ENCODE assay signal across 7 cellular contexts in the genomic region with DNA sequence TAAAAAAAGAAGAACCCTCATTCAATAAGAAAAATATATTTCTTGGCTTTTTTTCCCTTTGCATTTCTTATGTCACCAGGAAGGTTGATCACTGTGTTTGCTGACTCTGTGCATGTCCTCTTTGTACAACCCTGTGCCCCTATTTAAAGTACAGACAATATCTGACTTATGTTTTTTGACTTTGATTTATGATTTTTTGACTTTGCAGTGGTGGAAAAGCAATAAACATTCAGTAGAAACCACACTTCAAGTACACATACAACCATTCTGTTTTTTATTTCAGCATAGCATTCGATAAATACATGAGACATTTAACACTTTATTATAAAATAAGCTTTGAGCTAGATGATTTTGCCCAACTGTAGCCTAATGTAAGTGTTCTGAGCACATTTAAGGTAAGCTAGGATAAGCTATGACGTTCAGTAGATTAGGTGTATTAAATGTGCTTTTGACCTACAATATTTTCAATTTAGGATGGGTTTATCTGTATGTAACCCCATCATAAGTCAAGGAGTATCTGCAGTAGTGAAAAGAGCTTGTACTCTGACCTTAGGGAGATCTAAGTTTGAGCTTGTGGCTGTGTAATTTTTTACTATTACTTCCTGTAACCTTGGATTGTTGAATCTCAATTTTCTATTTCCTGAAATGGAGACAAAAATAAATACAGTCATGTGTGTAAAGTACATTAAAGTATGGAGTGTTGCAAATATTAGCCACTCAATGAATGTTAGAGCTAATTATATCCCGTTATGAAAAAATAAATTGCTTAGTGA. TPM values are rescaled to one million over a fixed set of nuclear protein-coding genes. Genes with fewer than 3 reads are reported as not detected.
DNase-seq lines count a peak whose midpoint lies in the region; ATAC-seq and TF ChIP-seq lines count a peak whose summit lies in the region.

No MANE protein-coding gene starts in this region.

- H3K4me1 Mint-ChIP-seq in T-cell, result peaks cover 56 to 66% (median 63%) of the 10 kb centered on the region in 3 donors
- peaks cover 30 to 53% of the 10 kb centered on the region in 2 donors for H3K4me1 Mint-ChIP-seq in stimulated activated naive B cell treated with anti-CD40 and anti-IgM and Interleukin-4, amounts not matched to agents 10 μg/mL and 1 μg/mL and 100 μg/mL, for 72 hours

- WGBS in GM23248 (ENCODE audit: low coverage in 1 of 2, low lambda C conversion rate in 2 of 2, missing lambda C conversion rate in 2 of 2), 2 experiments, result 53 to 57% methylated on average over 3 of the region's 3 CpGs
- 84% methylated on average over 3 of the region's 3 CpGs for WGBS in hepatocyte (ENCODE audit: low lambda C conversion rate, missing lambda C conversion rate)

- H3K9me3 Mint-ChIP-seq in T-cell, result peaks cover 0 to 3% (median 0%) of the 10 kb centered on the region in 3 donors
- no peaks in the 10 kb centered on the region for H3K9me3 Mint-ChIP-seq in stimulated activated naive B cell treated with anti-CD40 and anti-IgM and Interleukin-4, amounts not matched to agents 10 μg/mL and 1 μg/mL and 100 μg/mL, for 72 hours

- TF ChIP-seq CTCF in hepatocyte (IDR thresholded peaks at IDR 0.05; ENCODE audit: poor library complexity), result no peak

- H3K79me2 ChIP-seq in GM23248 (ENCODE audit: insufficient read depth) (no peaks in the 10 kb centered on the region), hepatocyte (no peaks in the 10 kb centered on the region)

- H3K36me3 ChIP-seq in GM23248 (ENCODE audit: low read depth) (no peaks in the 10 kb centered on the region), hepatocyte (replicated peaks; ENCODE audit: insufficient read depth, low read depth) (no peaks in the 10 kb centered on the region)

- peak overlapping the region; percentile 100 for H3K27ac Mint-ChIP-seq in T-cell
- H3K27ac Mint-ChIP-seq in stimulated activated naive B cell treated with anti-CD40 and anti-IgM and Interleukin-4, amounts not matched to agents 10 μg/mL and 1 μg/mL and 100 μg/mL, for 72 hours, result peak overlapping the region; percentile 99

- H3K4me2 ChIP-seq in GM23248 (ENCODE audit: unreplicated experiment) (peak overlapping the region; percentile 87), hepatocyte (peak overlapping the region; percentile 72)

- CTCF ChIA-PET in T-cell (lab: Charles Lee), result interaction anchor here (0.6 to 4.2 kb wide), 20 partner anchors 9 to 507 kb away, joined by 3 to 28 read pairs (median 4); a partner anchor contains a TSS

- H3K9me2 ChIP-seq in GM23248 (ENCODE audit: insufficient read depth) (no peaks in the 10 kb centered on the region), hepatocyte (replicated peaks; ENCODE audit: insufficient read depth) (no peaks in the 10 kb centered on the region)

- H3K9me3 ChIP-seq in GM23248 (ENCODE audit: low read depth) (no peaks in the 10 kb centered on the region), hepatocyte (ENCODE audit: low read depth) (no peaks in the 10 kb centered on the region)

- in situ Hi-C loops in GM23248 (cut with MboI), result no loop called here

- H3K27me3 ChIP-seq in GM23248 (replicated peaks; ENCODE audit: insufficient read depth) (no peaks in the 10 kb centered on the region), hepatocyte (no peaks in the 10 kb centered on the region)

- H3K4me3 Mint-ChIP-seq in T-cell, result peak overlapping the region; percentile 94 to 100 (median 98)
- H3K4me3 Mint-ChIP-seq in stimulated activated naive B cell treated with anti-CD40 and anti-IgM and Interleukin-4, amounts not matched to agents 10 μg/mL and 1 μg/mL and 100 μg/mL, for 72 hours, result peak overlapping the region; percentile 96 to 97

- H3K4me3 ChIP-seq in GM23248, result peak overlapping the region; percentile 85
- H3K4me3 ChIP-seq in hepatocyte, result peak overlapping the region; percentile 45

- H3K27ac ChIP-seq in GM23248, result no peak overlapping the region
- peak overlapping the region; percentile 97 for H3K27ac ChIP-seq in hepatocyte

- DNase-seq in GM23248 (no peak), T-cell (no peak), hepatocyte (ENCODE audit: low spot score) (no peak), NCI-H524 (lab: John Stamatoyannopoulos, UW) (no peak)
- no peak for DNase-seq in stimulated activated naive B cell treated with anti-CD40 and anti-IgM and Interleukin-4, amounts not matched to agents 10 μg/mL and 1 μg/mL and 100 μg/mL, for 72 hours
- no peak for DNase-seq in stimulated activated CD4-positive, alpha-beta T cell treated with anti-CD3 and anti-CD28 coated beads, Interleukin-15, amount 100 ng/mL, for 24 hours

- POLR2A ChIA-PET in T-cell (lab: Charles Lee), result interaction anchor here (0.6 to 2.0 kb wide), 8 partner anchors 79 to 1950 kb away, joined by 3 to 6 read pairs (median 3); no protein-coding TSS in a partner anchor

- peak overlapping the region; percentile 87 for H3K9ac ChIP-seq in GM23248

- H3K27me3 Mint-ChIP-seq in T-cell, result no peaks in the 10 kb centered on the region
- no peaks in the 10 kb centered on the region for H3K27me3 Mint-ChIP-seq in stimulated activated naive B cell treated with anti-CD40 and anti-IgM and Interleukin-4, amounts not matched to agents 10 μg/mL and 1 μg/mL and 100 μg/mL, for 72 hours

- H2AFZ ChIP-seq in GM23248, result peak overlapping the region; percentile 98
- peak overlapping the region; percentile 62 for H2AFZ ChIP-seq in hepatocyte

- peak in 1 of 4 experiments; percentile 2 for ATAC-seq in T-cell (replicated peaks in 1 of 4)
- ATAC-seq in stimulated activated naive B cell treated with anti-CD40 and anti-IgM and Interleukin-4, amounts not matched to agents 10 μg/mL and 1 μg/mL and 100 μg/mL, for 72 hours (replicated peaks), result no peak
- no peak for ATAC-seq in HG02981 (IDR thresholded peaks at IDR 0.05; ENCODE audit: unreplicated experiment)

- H3K36me3 Mint-ChIP-seq in T-cell, result peaks cover 41% of the 10 kb centered on the region
- peaks cover 21 to 30% of the 10 kb centered on the region in 2 donors for H3K36me3 Mint-ChIP-seq in stimulated activated naive B cell treated with anti-CD40 and anti-IgM and Interleukin-4, amounts not matched to agents 10 μg/mL and 1 μg/mL and 100 μg/mL, for 72 hours

- peaks cover 3% of the 10 kb centered on the region; the same call in 1 of the 2 replicates for H3K4me1 ChIP-seq in GM23248 (ENCODE audit: insufficient read depth)
- peaks cover 2% of the 10 kb centered on the region for H3K4me1 ChIP-seq in hepatocyte (ENCODE audit: insufficient read depth)

- H3F3A ChIP-seq in GM23248 (ENCODE audit: insufficient read depth), result no peaks in the 10 kb centered on the region

- no peaks in the 10 kb centered on the region for H4K20me1 ChIP-seq in GM23248 (ENCODE audit: insufficient read depth)
- H4K20me1 ChIP-seq in hepatocyte (ENCODE audit: insufficient read depth, poor library complexity, severe bottlenecking), result no peaks in the 10 kb centered on the region

RNA-seq across cellular contexts. Expression of a gene that starts 1.2 kb away (rescaled TPM):
- total RNA-seq in GM23248 (2014; rRNA removed; shearing (Covaris generic)), result 7.1 and 10.1 TPM in 2 replicates
- polyA plus RNA-seq in GM23248 (2016; fragmentation: Nextera tagmentation; extraction: Ambion mirVana) (7.9 and 9.7 TPM in 2 replicates), hepatocyte (4.0 and 5.3 TPM in 2 replicates)
- total RNA-seq in T-cell (10 to 100 TPM; 10.5 to 20.8 (median 18.7) TPM), hepatocyte (6.8 and 7.5 TPM in 2 replicates)

RNA-seq across cellular contexts. Expression of a gene that starts 16.3 kb away (rescaled TPM):
- total RNA-seq in GM23248 (2014; rRNA removed; shearing (Covaris generic)), result 0.11 and 0.89 TPM in 2 replicates
- polyA plus RNA-seq in GM23248 (2016; fragmentation: Nextera tagmentation; extraction: Ambion mirVana) (0.33 and 0.41 TPM in 2 replicates), hepatocyte (7.6 and 18.1 TPM in 2 replicates)
- total RNA-seq in T-cell (10 to 100 TPM in 1 of 5 donors, 1 to 10 TPM in 4; 2.9 to 15.6 (median 4.6) TPM), hepatocyte (6.3 and 7.3 TPM in 2 replicates)
